26 cellular contexts compared by ENCODE assay signal in the genomic region with DNA sequence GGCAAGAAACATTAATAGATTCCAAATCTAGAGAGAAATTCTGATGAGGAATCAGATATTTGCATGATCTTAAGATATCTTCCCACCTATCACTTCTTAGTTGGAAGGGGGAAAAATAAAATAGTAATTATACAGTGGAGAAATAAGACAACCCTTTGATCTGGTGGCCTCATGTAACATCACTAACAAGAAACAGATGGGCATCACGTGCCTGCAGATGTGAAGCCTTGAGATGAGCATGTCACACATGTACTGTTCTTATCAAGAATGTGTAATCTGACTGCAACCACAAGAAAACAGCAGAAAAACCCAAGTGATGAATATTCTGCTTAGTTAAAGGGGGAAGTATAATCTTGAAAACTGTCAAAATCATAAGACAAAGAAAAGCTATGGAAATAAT. TPM values are rescaled to one million over a fixed set of nuclear protein-coding genes. Genes with fewer than 3 reads are reported as not detected.
A peak's percentile ranks its signal among the peaks of the same experiment; 100 is the strongest.
DNase-seq lines count a peak whose midpoint lies in the region; TF ChIP-seq lines count a peak whose summit lies in the region.
"Had no signal": no experiment of that assay in that cellular context is flagged by ENCODE, and none has a peak within 500 bp of the region (broad histone marks: within the 10 kb centered on the region; RNA-seq: fewer than 3 reads in every experiment).

No MANE protein-coding gene starts in this region.

- no peak overlapping the region for H2AFZ ChIP-seq in Loucy (ENCODE audit: low read length)

- H3K9me3 Mint-ChIP-seq in Calu3 (ENCODE audit: low read depth, unreplicated experiment) = peaks cover 5% of the 10 kb centered on the region
- H3K9me3 Mint-ChIP-seq: activated T-cell treated with anti-CD3 and anti-CD28 coated beads, Interleukin-2, amount 50 U/mL, for 24 hours had no signal

- TF ChIP-seq POLR2A in tibial nerve (IDR thresholded peaks at IDR 0.05) = no peak

- no peaks in the 10 kb centered on the region for H3K9me2 ChIP-seq in Loucy (replicated peaks; ENCODE audit: low read depth, low read length)

- no peak for TF ChIP-seq CTCF in Loucy (conservative IDR thresholded peaks at IDR 0.05; ENCODE audit: low read length)
- no peak for TF ChIP-seq CTCF in foreskin fibroblast (IDR thresholded peaks at IDR 0.05; ENCODE audit: low read depth, low read length)
- TF ChIP-seq CTCF in Calu3 (IDR thresholded peaks at IDR 0.05; ENCODE audit: unreplicated experiment) = no peak
- TF ChIP-seq CTCF in tibial nerve (IDR thresholded peaks at IDR 0.05) = no peak

- H3K36me3 Mint-ChIP-seq in Calu3 (ENCODE audit: insufficient read depth, unreplicated experiment) = no peaks in the 10 kb centered on the region
- H3K36me3 Mint-ChIP-seq: CD4-positive, alpha-beta memory T cell had no signal

- WGBS in tibial nerve, 2 donors = 49 to 67% methylated on average over 1 of the region's 1 CpG

- H4K20me1 ChIP-seq in Loucy (ENCODE audit: insufficient read depth, low read length, poor library complexity, severe bottlenecking) = no peaks in the 10 kb centered on the region

- peak overlapping the region; percentile 18 for H3K4me2 ChIP-seq in Loucy (ENCODE audit: low read depth, low read length, poor library complexity, severe bottlenecking)

- H3K4me3 Mint-ChIP-seq in Calu3 (ENCODE audit: low read depth, unreplicated experiment) = no peak overlapping the region
- H3K4me3 Mint-ChIP-seq: activated B cell treated with CpG ODN at 0.5 μM for 24 hours; activated CD8-positive, alpha-beta T cell treated with anti-CD3 and anti-CD28 coated beads for 36 hours; activated T-cell treated with anti-CD3 and anti-CD28 coated beads, Interleukin-2, amount 50 U/mL, for 24 hours; CD4-positive, alpha-beta memory T cell; nephron had no signal

- no peaks in the 10 kb centered on the region for H3K4me1 Mint-ChIP-seq in Calu3 (ENCODE audit: low read depth, unreplicated experiment)
- H3K4me1 Mint-ChIP-seq: activated B cell treated with CpG ODN at 0.5 μM for 24 hours; CD4-positive, alpha-beta memory T cell; nephron had no signal

- no peaks in the 10 kb centered on the region for H3K79me2 ChIP-seq in Loucy (ENCODE audit: insufficient read depth, low read length)

- peaks cover 7% of the 10 kb centered on the region for H3K4me1 ChIP-seq in Loucy (ENCODE audit: insufficient read depth, low read length, poor library complexity, severe bottlenecking)
- no peaks in the 10 kb centered on the region for H3K4me1 ChIP-seq in tibial nerve
- H3K4me1 ChIP-seq: HAP-1, heart left ventricle, left lung, tibial artery had no signal

- no peak overlapping the region for H3K9ac ChIP-seq in Loucy (ENCODE audit: low read depth, low read length, poor library complexity, severe bottlenecking)

- TF ChIP-seq EP300 in tibial nerve (IDR thresholded peaks at IDR 0.05) = no peak

- no peaks in the 10 kb centered on the region for H3K27me3 ChIP-seq in Loucy (ENCODE audit: insufficient read depth, low read length, poor library complexity, severe bottlenecking)
- no peaks in the 10 kb centered on the region for H3K27me3 ChIP-seq in tibial nerve
- H3K27me3 ChIP-seq: left lung, tibial artery had no signal

- H3K27ac ChIP-seq in tibial nerve = no peak overlapping the region
- H3K27ac ChIP-seq: heart left ventricle, left lung, tibial artery had no signal

- no peak overlapping the region for H3K27ac Mint-ChIP-seq in Calu3 (ENCODE audit: unreplicated experiment)
- H3K27ac Mint-ChIP-seq: activated B cell treated with CpG ODN at 0.5 μM for 24 hours; activated CD8-positive, alpha-beta T cell treated with anti-CD3 and anti-CD28 coated beads for 36 hours; activated T-cell treated with anti-CD3 and anti-CD28 coated beads, Interleukin-2, amount 50 U/mL, for 24 hours; CD4-positive, alpha-beta memory T cell; nephron; progenitor cell of endocrine pancreas had no signal

- peak; percentile 20 for DNase-seq in ELR (ENCODE audit: low read depth)
- peak; percentile 85 for DNase-seq in amniotic epithelial cell (ENCODE audit: low read depth)
- peak; percentile 34 to 68 for DNase-seq in foreskin fibroblast
- no peak for DNase-seq in activated CD4-positive, alpha-beta T cell treated with anti-CD3 and anti-CD28 coated beads for 1 hour
- no peak for DNase-seq in Calu3
- DNase-seq in tibial nerve (ENCODE audit: low spot score in 2 of 2) = no peak
- DNase-seq: activated B cell treated with CpG ODN at 0.5 μM for 24 hours; activated CD8-positive, alpha-beta T cell treated with anti-CD3 and anti-CD28 coated beads for 36 hours; activated naive CD4-positive, alpha-beta T cell treated with Interleukin-2 at 50 U/mL for 16 hours; activated T-cell treated with anti-CD3 and anti-CD28 coated beads, Interleukin-2, amount 50 U/mL, for 24 hours; CD4-positive, alpha-beta memory T cell; effector CD8-positive, alpha-beta T cell; heart left ventricle; left lung; NCI-H1417; NCI-H2171; NCI-H526 treated with DMSO at 0.1 percent for 48 hours; SIG-M5; stimulated activated CD4-positive, alpha-beta T cell treated with anti-CD3 and anti-CD28 coated beads, Interleukin-2, amount 100 ng/mL, for 24 hours; stimulated activated naive CD8-positive, alpha-beta T cell treated with anti-CD3 and anti-CD28 coated beads, Interleukin-15, Interleukin-2, amounts not matched to agents 100 U/mL and 50 U/mL, for 24 hours; tibial artery had no signal

- no peak overlapping the region for H3K4me3 ChIP-seq in Loucy (ENCODE audit: low read length, poor library complexity, severe bottlenecking)
- no peak overlapping the region for H3K4me3 ChIP-seq in foreskin fibroblast (ENCODE audit: low read depth in 1 of 2, low read length in 2 of 2)
- H3K4me3 ChIP-seq in tibial nerve = no peak overlapping the region
- H3K4me3 ChIP-seq: HAP-1, heart left ventricle, left lung, tibial artery had no signal

- no TSS peak for BruUV-seq in Calu3 (replicated peaks; lab: Mats Ljungman, UMichigan)

- CTCF ChIA-PET in Calu3 (lab: Charles Lee) = interaction anchor here (1.3 kb wide), 1 partner anchor 25 kb away, joined by 4 read pairs; no protein-coding TSS in a partner anchor

- H3F3A ChIP-seq in Loucy (ENCODE audit: low read depth) = no peaks in the 10 kb centered on the region

- intact Hi-C loops in Calu3 (cut with micrococcal nuclease; ENCODE audit: unreplicated experiment) = no loop called here

- H3K9me3 ChIP-seq in Loucy (ENCODE audit: insufficient read depth, low read depth, low read length) (no peaks in the 10 kb centered on the region), tibial nerve (peaks cover 0 to 12% (median 0%) of the 10 kb centered on the region in 4 donors)
- H3K9me3 ChIP-seq: HAP-1, tibial artery had no signal

- H3K27me3 Mint-ChIP-seq in Calu3 (ENCODE audit: unreplicated experiment) = no peaks in the 10 kb centered on the region
- H3K27me3 Mint-ChIP-seq: progenitor cell of endocrine pancreas had no signal

- H3K36me3 ChIP-seq in Loucy (ENCODE audit: insufficient read depth, low read length) = no peaks in the 10 kb centered on the region
- H3K36me3 ChIP-seq in tibial nerve = no peaks in the 10 kb centered on the region
- H3K36me3 ChIP-seq: HAP-1, heart left ventricle, left lung, tibial artery had no signal

RNA-seq across cellular contexts. Expression of a gene that starts 31.4 kb away (rescaled TPM):
- 1.2 and 1.8 TPM in 2 replicates for total RNA-seq in Calu3 (2022)
- total RNA-seq in tibial nerve = under 1 TPM in 1 of 4 donors, not detected in 3; 0.21 TPM
- total RNA-seq: activated B cell treated with CpG ODN at 0.5 μM for 24 hours; activated CD8-positive, alpha-beta T cell treated with anti-CD3 and anti-CD28 coated beads for 36 hours; CD4-positive, alpha-beta memory T cell; left lung; T-helper 2 cell treated with Interferon-gamma antibody and Interleukin-4, amounts not matched to agents 100 ng/mL and 5 ng/mL, for 36 hours had no signal

RNA-seq across cellular contexts. Expression of a gene that starts 52.5 kb away (rescaled TPM):
- total RNA-seq in Calu3 (2022) = 18.8 and 22.4 TPM in 2 replicates
- under 1 TPM; under 0.01 to 0.59 (median 0.25) TPM for total RNA-seq in tibial nerve
- total RNA-seq: T-helper 2 cell treated with Interferon-gamma antibody and Interleukin-4, amounts not matched to agents 100 ng/mL and 5 ng/mL, for 36 hours had no signal

Comparison
In these comparisons a context has a peak if more than half of its experiments do, and no peak if none do; other contexts are left out.
1. DNase-seq: peak in ELR (single experiment), amniotic epithelial cell (single experiment) and foreskin fibroblast (2 of 2); none in activated CD4-positive, alpha-beta T cell treated with anti-CD3 and anti-CD28 coated beads for 1 hour (single experiment), Calu3 (single experiment) and tibial nerve (0 of 2).
2. RNA of a gene that starts 52.5 kb away (total RNA-seq): 18.8 to 22.4 TPM in Calu3; under 0.01 to 0.59 TPM in tibial nerve; every median in the first group is over 10 times any median in the second.